ENCODE assay signal across 8 cellular contexts in genomic region chr14:99575043-99576023, GRCh38. TPM values are rescaled to one million over a fixed set of nuclear protein-coding genes. Genes with fewer than 3 reads are reported as not detected.
DNase-seq lines count a peak whose midpoint lies in the region; ATAC-seq, FAIRE-seq and TF ChIP-seq lines count a peak whose summit lies in the region.

No MANE protein-coding gene starts in this region.

- H3K9me3 ChIP-seq in PC-3 (ENCODE audit: low read length) (no peaks in the 10 kb centered on the region), cardiac muscle cell (ENCODE audit: low read depth) (no peaks in the 10 kb centered on the region), small intestine (ENCODE audit: control insufficient read depth, low read depth) (no peaks in the 10 kb centered on the region)
- H3K9me3 ChIP-seq in CD4-positive, alpha-beta T cell (ENCODE audit: control insufficient read depth, low read length) = no peaks in the 10 kb centered on the region

- no peaks in the 10 kb centered on the region; the same call in 2 of the 3 replicates for H3K36me3 Mint-ChIP-seq in GM23338 (ENCODE audit: low read depth)
- H3K36me3 Mint-ChIP-seq in CD4-positive, alpha-beta T cell (ENCODE audit: low read depth) = no peaks in the 10 kb centered on the region

- H3K27me3 Mint-ChIP-seq in GM23338 (ENCODE audit: insufficient read depth, low read depth, poor library complexity) = peaks cover 15% of the 10 kb centered on the region
- H3K27me3 Mint-ChIP-seq in CD4-positive, alpha-beta T cell = no peaks in the 10 kb centered on the region

- 27 to 68% (median 45%) methylated on average over 22 of the region's 22 CpGs for WGBS in small intestine, 3 donors

- H3K79me2 ChIP-seq in GM23338 (replicated peaks; ENCODE audit: insufficient read depth) (peaks cover 45% of the 10 kb centered on the region), PC-3 (ENCODE audit: low read length) (peaks cover 87% of the 10 kb centered on the region)

- H3K4me3 Mint-ChIP-seq in GM23338 = no peak overlapping the region; the same call in 2 of the 3 replicates
- H3K4me3 Mint-ChIP-seq in CD4-positive, alpha-beta T cell = no peak overlapping the region

- no peaks in the 10 kb centered on the region for H3K27me3 ChIP-seq in GM23338 (ENCODE audit: insufficient read depth)
- H3K27me3 ChIP-seq in PC-3 (ENCODE audit: low read length) = no peaks in the 10 kb centered on the region
- no peaks in the 10 kb centered on the region for H3K27me3 ChIP-seq in cardiac muscle cell
- no peaks in the 10 kb centered on the region for H3K27me3 ChIP-seq in small intestine (ENCODE audit: control insufficient read depth in 2 of 2, insufficient read depth in 2 of 2, low read length in 2 of 2)
- H3K27me3 ChIP-seq in CD4-positive, alpha-beta T cell (ENCODE audit: control insufficient read depth, insufficient read depth, low read length) = no peaks in the 10 kb centered on the region

- peaks cover 78% of the 10 kb centered on the region for H3K4me1 Mint-ChIP-seq in GM23338
- no peaks in the 10 kb centered on the region for H3K4me1 Mint-ChIP-seq in CD4-positive, alpha-beta T cell (ENCODE audit: low read depth)

- H4K20me1 ChIP-seq in GM23338 (replicated peaks; ENCODE audit: insufficient read depth) (no peaks in the 10 kb centered on the region; the same call in 1 of the 2 replicates), PC-3 (ENCODE audit: low read length) (no peaks in the 10 kb centered on the region)

- no peaks in the 10 kb centered on the region for H3K9me2 ChIP-seq in GM23338 (ENCODE audit: insufficient read depth)
- no peaks in the 10 kb centered on the region for H3K9me2 ChIP-seq in PC-3 (replicated peaks; ENCODE audit: low read length)

- H3K27ac Mint-ChIP-seq in GM23338 = peak overlapping the region; percentile 78
- H3K27ac Mint-ChIP-seq in CD4-positive, alpha-beta T cell = no peak overlapping the region

- CTCF ChIA-PET in PC-3 (lab: Charles Lee) = interaction anchor here (0.6 to 1.1 kb wide), 3 partner anchors 27 to 109 kb away, joined by 4 to 5 read pairs (median 4); partner anchors contain the start of gene CYP46A1
- CTCF ChIA-PET in CD4-positive, alpha-beta T cell (lab: Charles Lee) = no interaction called here

- H3K9ac ChIP-seq in PC-3 (ENCODE audit: low read length) = peak overlapping the region; percentile 14; the same call in 1 of the 2 replicates

- peak overlapping the region; percentile 71 for H3K4me2 ChIP-seq in GM23338
- H3K4me2 ChIP-seq in PC-3 (ENCODE audit: low read length) = peak overlapping the region; percentile 72

- ATAC-seq in GM23338 (peak; percentile 2; the same call in 2 of the 3 replicates), PC-3 (peak; percentile 65), HG02678 (IDR thresholded peaks at IDR 0.05; ENCODE audit: unreplicated experiment) (no peak), GM19035 (IDR thresholded peaks at IDR 0.05; ENCODE audit: unreplicated experiment) (no peak), HG03280 (IDR thresholded peaks at IDR 0.05; ENCODE audit: unreplicated experiment) (no peak)
- no peak for ATAC-seq in CD4-positive, alpha-beta T cell (ENCODE audit: poor library complexity)

- POLR2A ChIA-PET in PC-3 (lab: Charles Lee; ENCODE audit: unreplicated experiment) = no interaction called here
- POLR2A ChIA-PET in CD4-positive, alpha-beta T cell (lab: Charles Lee) = no interaction called here

- H3K36me3 ChIP-seq in GM23338 (ENCODE audit: insufficient read depth) (no peaks in the 10 kb centered on the region), PC-3 (ENCODE audit: low read depth, low read length) (no peaks in the 10 kb centered on the region), cardiac muscle cell (no peaks in the 10 kb centered on the region), small intestine (ENCODE audit: control insufficient read depth in 2 of 2, insufficient read depth in 2 of 2, low read length in 2 of 2) (no peaks in the 10 kb centered on the region)

- H3K9me3 Mint-ChIP-seq in GM23338 = no peaks in the 10 kb centered on the region
- H3K9me3 Mint-ChIP-seq in CD4-positive, alpha-beta T cell = no peaks in the 10 kb centered on the region

- intact Hi-C loops in PC-3 (cut with micrococcal nuclease) = loop anchor here (2.0 kb wide), 1 partner anchor 29 kb away; the partner anchor contains the start of gene CCDC85C
- intact Hi-C loops in CD4-positive, alpha-beta T cell (cut with DNase I, micrococcal nuclease) = no loop called here

- H3F3A ChIP-seq in GM23338 (replicated peaks; ENCODE audit: low read depth) (no peaks in the 10 kb centered on the region), PC-3 (ENCODE audit: low read length, unreplicated experiment) (no peaks in the 10 kb centered on the region)

- H3K27ac ChIP-seq in GM23338 (ENCODE audit: low read depth) (peak overlapping the region; percentile 78; the same call in 1 of the 2 replicates), PC-3 (ENCODE audit: low read length) (peak overlapping the region; percentile 67), cardiac muscle cell (peak overlapping the region; percentile 98), small intestine (ENCODE audit: low read depth in 1 of 2, low read length in 1 of 2) (peak overlapping the region; percentile 87 to 95)
- no peak overlapping the region for H3K27ac ChIP-seq in CD4-positive, alpha-beta T cell (ENCODE audit: low read depth, low read length)

- BruUV-seq in PC-3 (replicated peaks; lab: Mats Ljungman, UMichigan) = no TSS peak

- H3K4me3 ChIP-seq in GM23338 (no peak overlapping the region), PC-3 (ENCODE audit: low read length) (peak overlapping the region; percentile 26; the same call in 1 of the 2 replicates), cardiac muscle cell (no peak overlapping the region), small intestine (ENCODE audit: low read depth in 1 of 2, low read length in 2 of 2) (no peak overlapping the region)

- H3K4me1 ChIP-seq in GM23338 (ENCODE audit: insufficient read depth) (peaks cover 64% of the 10 kb centered on the region), PC-3 (ENCODE audit: insufficient read depth, low read length) (peaks cover 60% of the 10 kb centered on the region), cardiac muscle cell (ENCODE audit: low read depth) (peaks cover 84% of the 10 kb centered on the region), small intestine (ENCODE audit: control insufficient read depth in 2 of 2, insufficient read depth in 1 of 2, low read depth in 1 of 2, low read length in 1 of 2) (peaks cover 8 to 23% of the 10 kb centered on the region in 2 donors)

- TF ChIP-seq CTCF in GM23338 (conservative IDR thresholded peaks at IDR 0.05; ENCODE audit: low read depth in 2 of 2) = peak; percentile 33 to 52
- peak; percentile 48; the same call in 1 of the 2 replicates for TF ChIP-seq CTCF in PC-3 (conservative IDR thresholded peaks at IDR 0.05; ENCODE audit: low read depth, low read length)
- peak; percentile 34 for TF ChIP-seq CTCF in cardiac muscle cell (IDR thresholded peaks at IDR 0.05; ENCODE audit: low read depth, low read length)
- no peak for TF ChIP-seq CTCF in CD4-positive, alpha-beta T cell (IDR thresholded peaks at IDR 0.05)

- FAIRE-seq in small intestine (lab: Jason Lieb, UNC) = no peak

- H2AFZ ChIP-seq in GM23338 (no peak overlapping the region), PC-3 (ENCODE audit: low read length) (no peak overlapping the region)

- no peak for DNase-seq in GM23338 (ENCODE audit: low spot score)
- DNase-seq in PC-3 = peak; percentile 92
- DNase-seq in cardiac muscle cell (ENCODE audit: low read depth in 1 of 2, low spot score in 1 of 2) = peak in 1 of 2 donors; percentile 47
- peak; percentile 98 for DNase-seq in small intestine
- DNase-seq in CD4-positive, alpha-beta T cell = no peak

TF ChIP-seq in GM23338, 12 proteins besides CTCF, POLR2A, EP300 and RAD21 (continues in another document):
- TF ChIP-seq ZNF331 (CRISPR knock-in tag; IDR thresholded peaks at IDR 0.05; ENCODE audit: low read depth) = no peak
- TF ChIP-seq POLR2AphosphoS5 (IDR thresholded peaks at IDR 0.05; ENCODE audit: low read depth) = no peak
- TF ChIP-seq STAT1 (IDR thresholded peaks at IDR 0.05; ENCODE audit: unreplicated experiment) = no peak
- no peak for TF ChIP-seq REST (IDR thresholded peaks at IDR 0.05; ENCODE audit: unreplicated experiment)
- no peak for TF ChIP-seq NANOG (IDR thresholded peaks at IDR 0.05; ENCODE audit: borderline replicate concordance)
- no peak for TF ChIP-seq EZH2 (IDR thresholded peaks at IDR 0.05; ENCODE audit: low read depth, unreplicated experiment)
- no peak for TF ChIP-seq EZH2phosphoT487 (IDR thresholded peaks at IDR 0.05; ENCODE audit: unreplicated experiment)

RNA-seq across cellular contexts. Expression of gene CCDC85C, which starts 28.7 kb away (rescaled TPM):
- 24.9 and 26.8 TPM in 2 replicates for total RNA-seq in GM23338 (2014; rRNA removed; shearing (Covaris generic))
- polyA plus RNA-seq in GM23338 (2016; fragmentation: Nextera tagmentation; extraction: Ambion mirVana) (4.5 and 6.5 TPM in 2 replicates), cardiac muscle cell (38.2 and 39.6 TPM in 2 replicates), small intestine (10 to 100 TPM; 17.6 to 42.3 (median 26.8) TPM)
- total RNA-seq in PC-3 (2014; rRNA removed) (36.4 and 44.6 TPM in 2 replicates), cardiac muscle cell (45.7 and 46.5 TPM in 2 replicates)
- total RNA-seq in CD4-positive, alpha-beta T cell = 1 to 10 TPM; 5.8 to 7.5 TPM

Comparison
In these comparisons a context has a peak if more than half of its experiments do, and no peak if none do; other contexts are left out.
1. ATAC-seq: peak in GM23338 (single experiment) and PC-3 (single experiment); none in HG02678 (single experiment), GM19035 (single experiment), HG03280 (single experiment) and CD4-positive, alpha-beta T cell (single experiment).
2. DNase-seq: peak in PC-3 (single experiment) and small intestine (single experiment); none in GM23338 (single experiment) and CD4-positive, alpha-beta T cell (0 of 10).